In genomic region chr7:887488-887820, GRCh38 we compare ENCODE assay signal across 1 cellular context.
TF ChIP-seq lines count a peak whose summit lies in the region.

No MANE protein-coding gene starts in this region.

TF ChIP-seq in IMR-90, 13 proteins besides CTCF, POLR2A, EP300 and RAD21 (continued from another document):
- TF ChIP-seq MAZ (IDR thresholded peaks at IDR 0.05; ENCODE audit: borderline replicate concordance, low read depth, low read length) (no peak), FOS (IDR thresholded peaks at IDR 0.05; ENCODE audit: low read depth, low read length) (no peak)
